Comparison of ENCODE assay signal across 17 cellular contexts in the genomic region with DNA sequence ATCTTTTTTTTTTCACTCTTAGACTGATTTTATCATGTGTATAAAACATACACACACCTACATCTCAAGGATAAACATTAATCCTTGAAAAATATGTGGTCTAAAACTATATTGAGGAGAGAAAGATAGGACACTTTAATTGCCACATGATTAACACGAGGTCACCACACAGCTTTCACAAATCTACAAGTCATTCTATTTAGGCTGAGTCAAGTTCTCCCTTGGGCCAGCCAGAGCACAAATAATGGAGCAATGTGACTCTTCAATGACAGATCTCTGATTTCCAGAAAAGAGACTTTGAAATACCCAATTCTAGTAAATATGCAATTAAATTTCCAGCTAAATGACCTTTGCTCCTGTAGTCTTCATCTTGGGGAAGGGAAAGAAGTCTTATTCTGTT. TPM values are rescaled to one million over a fixed set of nuclear protein-coding genes. Genes with fewer than 3 reads are reported as not detected.
"Had no signal": no experiment of that assay in that cellular context is flagged by ENCODE, and none has a peak within 500 bp of the region (broad histone marks: within the 10 kb centered on the region; RNA-seq: fewer than 3 reads in every experiment).

No MANE protein-coding gene starts in this region.

- H3K27ac ChIP-seq: dorsolateral prefrontal cortex, heart right ventricle, tibial nerve had no signal

- ATAC-seq: activated CD4-positive, CD25-positive, alpha-beta regulatory T cell treated with anti-CD3 and anti-CD28 coated beads, Interleukin-2, amount 50 U/mL, for 24 hours; activated CD8-positive, alpha-beta T cell treated with anti-CD3 and anti-CD28 coated beads, Interleukin-2, amount 10 ng/mL, durations not matched to agents 7 days and 5 days; heart right ventricle had no signal

- H3K36me3 ChIP-seq: heart right ventricle had no signal

- H3K9me3 ChIP-seq: heart right ventricle, tibial nerve had no signal

- DNase-seq: activated CD4-positive, alpha-beta T cell treated with anti-CD3 and anti-CD28 coated beads, Interleukin-2, amount 10 ng/mL, durations not matched to agents 7 days and 5 days; activated CD8-positive, alpha-beta T cell treated with anti-CD3 and anti-CD28 coated beads, Interleukin-2, amount 10 ng/mL, durations not matched to agents 7 days and 5 days; activated naive CD4-positive, alpha-beta T cell treated with Interleukin-2 at 50 U/mL for 16 hours; activated naive CD8-positive, alpha-beta T cell treated with anti-CD3 and anti-CD28 coated beads, Interleukin-2, amount 10 ng/mL, durations not matched to agents 7 days and 5 days; activated T-cell treated with anti-CD3 and anti-CD28 coated beads, Interleukin-2, amount 50 U/mL, for 24 hours; caudate nucleus; dorsolateral prefrontal cortex; endodermal cell; erythroblast; heart right ventricle; retina; T-helper 1 cell; T1000 had no signal

- H3K4me3 ChIP-seq: dorsolateral prefrontal cortex, heart right ventricle, lung, tibial nerve had no signal

- H3K27me3 ChIP-seq: dorsolateral prefrontal cortex, heart right ventricle, tibial nerve had no signal

- H3K4me1 ChIP-seq: heart right ventricle, tibial nerve had no signal

RNA-seq across cellular contexts. Expression of gene ADH4, which starts 12.9 kb away (rescaled TPM):
- total RNA-seq: activated CD4-positive, alpha-beta T cell treated with anti-CD3 and anti-CD28 coated beads, Interleukin-2, amount 10 ng/mL, durations not matched to agents 7 days and 5 days; activated CD8-positive, alpha-beta T cell treated with anti-CD3 and anti-CD28 coated beads, Interleukin-2, amount 10 ng/mL, durations not matched to agents 7 days and 5 days; activated naive CD8-positive, alpha-beta T cell treated with anti-CD3 and anti-CD28 coated beads, Interleukin-2, amount 10 ng/mL, durations not matched to agents 7 days and 5 days; activated T-helper 2 cell treated with anti-CD3 and anti-CD28 coated beads, Interferon-gamma antibody, Interleukin-2, Interleukin-4, amounts not matched to agents 10 μg/mL and 5 μg/mL and 100 μg/mL, durations not matched to agents 14 hours and 24 hours and 36 hours; endodermal cell; heart right ventricle had no signal
